21 cellular contexts compared by ENCODE assay signal in genomic region chr4:38097818-38098217, GRCh38.
"Had no signal": no experiment of that assay in that cellular context is flagged by ENCODE, and none has a peak within 500 bp of the region (broad histone marks: within the 10 kb centered on the region; RNA-seq: fewer than 3 reads in every experiment).

No MANE protein-coding gene starts in this region.

- H3K27ac ChIP-seq: gastrocnemius medialis, psoas muscle, stomach, thyroid gland, vagina had no signal

- ATAC-seq: effector memory CD8-positive, alpha-beta T cell; gastrocnemius medialis; left lobe of liver; natural killer cell; psoas muscle; right cardiac atrium; stimulated activated effector memory CD8-positive, alpha-beta T cell treated with anti-CD3 and anti-CD28 coated beads, Interleukin-12 subunit alpha, Interleukin-12 subunit beta, amount 100 ng/mL, for 72 hours had no signal

- H3K9me3 Mint-ChIP-seq: effector memory CD8-positive, alpha-beta T cell; memory B cell; natural killer cell; stimulated activated effector memory CD8-positive, alpha-beta T cell treated with anti-CD3 and anti-CD28 coated beads, Interleukin-12 subunit alpha, Interleukin-12 subunit beta, amount 100 ng/mL, for 72 hours had no signal

- H3K27me3 Mint-ChIP-seq: effector memory CD8-positive, alpha-beta T cell; memory B cell had no signal

- H3K9me3 ChIP-seq: gastrocnemius medialis, psoas muscle, sigmoid colon, stomach, thyroid gland, vagina had no signal

- H3K4me3 Mint-ChIP-seq: effector memory CD8-positive, alpha-beta T cell; memory B cell; natural killer cell; stimulated activated effector memory CD8-positive, alpha-beta T cell treated with anti-CD3 and anti-CD28 coated beads, Interleukin-12 subunit alpha, Interleukin-12 subunit beta, amount 100 ng/mL, for 72 hours had no signal

- H3K27ac Mint-ChIP-seq: effector memory CD8-positive, alpha-beta T cell; memory B cell; natural killer cell; stimulated activated effector memory CD8-positive, alpha-beta T cell treated with anti-CD3 and anti-CD28 coated beads, Interleukin-12 subunit alpha, Interleukin-12 subunit beta, amount 100 ng/mL, for 72 hours had no signal

- DNase-seq: cortex of kidney; effector memory CD8-positive, alpha-beta T cell; gastrocnemius medialis; head of caudate nucleus; kidney; natural killer cell; occipital lobe; psoas muscle; right cardiac atrium; sigmoid colon; stimulated activated CD4-positive, alpha-beta T cell treated with anti-CD3 and anti-CD28 coated beads, Interleukin-2, amount 100 ng/mL, for 24 hours; stimulated activated CD4-positive, alpha-beta T cell treated with anti-CD3 and anti-CD28 coated beads, Interleukin-4, amount 100 ng/mL, for 24 hours; stimulated activated naive CD4-positive, alpha-beta T cell treated with Interleukin-2 at 50 U/mL for 16 hours; stomach; thyroid gland; trophoblast cell had no signal

- H3K4me1 Mint-ChIP-seq: memory B cell had no signal

- H3K4me3 ChIP-seq: gastrocnemius medialis, lung, psoas muscle, sigmoid colon, stomach, thyroid gland, vagina had no signal

- H3K4me1 ChIP-seq: gastrocnemius medialis, psoas muscle had no signal

- H3K27me3 ChIP-seq: gastrocnemius medialis, sigmoid colon, stomach, thyroid gland, vagina had no signal
